Comparison of ENCODE assay signal across 21 cellular contexts in the genomic region with DNA sequence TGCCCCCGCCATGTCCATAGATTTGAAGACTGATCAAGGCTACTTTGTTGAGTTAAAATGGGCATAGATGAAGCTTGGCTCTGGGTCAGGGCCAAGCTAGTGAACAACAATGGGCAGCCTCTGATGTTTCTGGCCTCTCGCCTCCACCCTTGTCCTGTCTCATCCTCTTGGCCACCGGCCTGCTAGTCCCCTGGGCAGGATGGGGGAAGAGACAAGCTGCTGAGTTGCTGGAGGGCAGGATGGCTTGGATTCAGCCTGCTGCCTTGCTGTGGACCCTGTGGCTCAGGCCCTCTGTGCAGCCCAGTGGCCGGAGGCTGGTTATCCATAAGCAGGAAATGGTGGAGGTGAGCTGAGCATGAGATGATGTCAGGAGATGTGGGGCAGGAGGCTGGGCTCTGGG.
A peak's percentile ranks its signal among the peaks of the same experiment; 100 is the strongest.
DNase-seq lines count a peak whose midpoint lies in the region; FAIRE-seq and TF ChIP-seq lines count a peak whose summit lies in the region.
"Had no signal": no experiment of that assay in that cellular context is flagged by ENCODE, and none has a peak within 500 bp of the region (broad histone marks: within the 10 kb centered on the region; RNA-seq: fewer than 3 reads in every experiment).

No MANE protein-coding gene starts in this region.

- H3K4me1 ChIP-seq in neural progenitor cell: peaks cover 52% of the 10 kb centered on the region
- H3K4me1 ChIP-seq: left lung had no signal

- no peaks in the 10 kb centered on the region for H3K27me3 ChIP-seq in neural progenitor cell
- H3K27me3 ChIP-seq: left lung had no signal

- H3K9ac ChIP-seq in neural progenitor cell: no peak overlapping the region
- H3K9ac ChIP-seq: KMS-11 had no signal

- peak overlapping the region; percentile 94 for H3K27ac Mint-ChIP-seq in neural progenitor cell
- H3K27ac Mint-ChIP-seq: activated T-helper 1 cell treated with anti-CD3 and anti-CD28 coated beads, Interleukin-12 subunit alpha, Interleukin-12 subunit beta, Interleukin-2, Interleukin-4 antibody, amounts not matched to agents 30 ng/mL and 10 ng/mL and 1 ng/mL, durations not matched to agents 14 hours and 24 hours and 36 hours; CD4-positive, alpha-beta T cell; naive B cell; T-helper 2 cell treated with Interferon-gamma antibody and Interleukin-4, amounts not matched to agents 5 μg/mL and 100 μg/mL, for 36 hours had no signal

- H2AFZ ChIP-seq in neural progenitor cell (replicated peaks): no peak overlapping the region

- no peak for TF ChIP-seq CTCF in neural progenitor cell (IDR thresholded peaks at IDR 0.05)

- H3K4me3 Mint-ChIP-seq in neural progenitor cell: no peak overlapping the region
- H3K4me3 Mint-ChIP-seq: activated T-helper 1 cell treated with anti-CD3 and anti-CD28 coated beads, Interleukin-12 subunit alpha, Interleukin-12 subunit beta, Interleukin-2, Interleukin-4 antibody, amounts not matched to agents 30 ng/mL and 10 ng/mL and 1 ng/mL, durations not matched to agents 14 hours and 24 hours and 36 hours; CD4-positive, alpha-beta T cell; naive B cell; T-helper 2 cell treated with Interferon-gamma antibody and Interleukin-4, amounts not matched to agents 5 μg/mL and 100 μg/mL, for 36 hours had no signal

- FAIRE-seq in frontal cortex (lab: Jason Lieb, UNC): no peak
- FAIRE-seq: H54 had no signal

- H3K9me3 ChIP-seq in neural progenitor cell (ENCODE audit: low read depth): no peaks in the 10 kb centered on the region
- H3K9me3 ChIP-seq: left lung had no signal

- H3K27me3 Mint-ChIP-seq in neural progenitor cell (ENCODE audit: insufficient read depth, low read depth): peaks cover 7% of the 10 kb centered on the region
- H3K27me3 Mint-ChIP-seq: CD4-positive, alpha-beta T cell had no signal

- H3F3A ChIP-seq in neural progenitor cell (ENCODE audit: low read depth): peaks cover 28% of the 10 kb centered on the region

- no peaks in the 10 kb centered on the region for H3K36me3 Mint-ChIP-seq in neural progenitor cell

- no peak overlapping the region for H3K4me3 ChIP-seq in neural progenitor cell
- H3K4me3 ChIP-seq: left lung had no signal

- peak; percentile 71 for DNase-seq in Ammon's horn (ENCODE audit: low spot score)
- DNase-seq in NCI-H446 treated with DMSO at 0.1 percent for 48 hours (lab: John Stamatoyannopoulos, UW): peak; percentile 53
- peak; percentile 44 to 47 for DNase-seq in frontal cortex (ENCODE audit: low spot score in 2 of 2)
- DNase-seq in neural progenitor cell (ENCODE audit: low spot score): no peak
- DNase-seq in NOMO-1 (lab: John Stamatoyannopoulos, UW; ENCODE audit: unreplicated experiment in 2 of 2): no peak
- DNase-seq in NCI-H2107 (lab: John Stamatoyannopoulos, UW): no peak
- DNase-seq in NK-92 treated with Interleukin-12 subunit alpha and Interleukin-12 subunit beta, amount 100 ng/mL, for 24 hours (lab: John Stamatoyannopoulos, UW): no peak
- no peak for DNase-seq in stimulated activated CD4-positive, alpha-beta T cell treated with anti-CD3 and anti-CD28 coated beads, Interleukin-12 subunit alpha, Interleukin-12 subunit beta, amount 100 ng/mL, for 4 hours
- DNase-seq: CD4-positive, alpha-beta T cell; DMS53; foreskin fibroblast; naive B cell; NCI-H1105 treated with DMSO at 0.1 percent for 48 hours; retina; SHP77 treated with DMSO at 0.1 percent for 48 hours; stimulated activated CD4-positive, alpha-beta T cell treated with anti-CD3 and anti-CD28 coated beads, Interleukin-1b, Interleukin-23, amount 100 ng/mL, for 48 hours had no signal

- H3K4me2 ChIP-seq in neural progenitor cell: peak overlapping the region; percentile 50
- H3K4me2 ChIP-seq: KMS-11 had no signal

- peaks cover 97% of the 10 kb centered on the region for H4K20me1 ChIP-seq in neural progenitor cell (ENCODE audit: low read depth)

- no peaks in the 10 kb centered on the region for H3K9me3 Mint-ChIP-seq in neural progenitor cell
- H3K9me3 Mint-ChIP-seq: activated T-helper 1 cell treated with anti-CD3 and anti-CD28 coated beads, Interleukin-12 subunit alpha, Interleukin-12 subunit beta, Interleukin-2, Interleukin-4 antibody, amounts not matched to agents 30 ng/mL and 10 ng/mL and 1 ng/mL, durations not matched to agents 14 hours and 24 hours and 36 hours; CD4-positive, alpha-beta T cell; naive B cell; T-helper 2 cell treated with Interferon-gamma antibody and Interleukin-4, amounts not matched to agents 5 μg/mL and 100 μg/mL, for 36 hours had no signal

- no peaks in the 10 kb centered on the region for H3K36me3 ChIP-seq in neural progenitor cell
- H3K36me3 ChIP-seq: left lung had no signal

- H3K79me2 ChIP-seq in neural progenitor cell (ENCODE audit: low read depth): peaks cover 54% of the 10 kb centered on the region

- H3K27ac ChIP-seq in neural progenitor cell: peak overlapping the region; percentile 79
- H3K27ac ChIP-seq: KMS-11, left lung had no signal

- H3K4me1 Mint-ChIP-seq in neural progenitor cell: peaks cover 82% of the 10 kb centered on the region
- H3K4me1 Mint-ChIP-seq: naive B cell had no signal

Comparison
In these comparisons a context has a peak if more than half of its experiments do, and no peak if none do; other contexts are left out.
1. DNase-seq: peak in Ammon's horn (single experiment), NCI-H446 treated with DMSO at 0.1 percent for 48 hours (single experiment) and frontal cortex (2 of 2); none in neural progenitor cell (single experiment), NOMO-1 (0 of 2), NCI-H2107 (single experiment), NK-92 treated with Interleukin-12 subunit alpha and Interleukin-12 subunit beta, amount 100 ng/mL, for 24 hours (single experiment) and stimulated activated CD4-positive, alpha-beta T cell treated with anti-CD3 and anti-CD28 coated beads, Interleukin-12 subunit alpha, Interleukin-12 subunit beta, amount 100 ng/mL, for 4 hours (single experiment).